ENCODE assay signal across 1 cellular context in genomic region chr4:145732895-145733880, GRCh38.
TF ChIP-seq lines count a peak whose summit lies in the region.

No MANE protein-coding gene starts in this region.

TF ChIP-seq in K562, 482 proteins besides CTCF, POLR2A, EP300 and RAD21 (continued from another document and continues in another):
- TF ChIP-seq TBL1XR1 (IDR thresholded peaks at IDR 0.05; ENCODE audit: low read length in 2 of 2) (no peak), PYGO2 (tag; IDR thresholded peaks at IDR 0.05) (no peak), HOMEZ (CRISPR knock-in tag; IDR thresholded peaks at IDR 0.05) (no peak), EP400 (IDR thresholded peaks at IDR 0.05) (peak; percentile 42; the same call in 1 of the 2 replicates), NRF1 (conservative IDR thresholded peaks at IDR 0.05 in 1 of 2, IDR thresholded peaks at IDR 0.05 in 1 of 2) (peak; percentile 44 to 46; a peak in 2 of 4 replicates), ZNF583 (CRISPR knock-in tag; IDR thresholded peaks at IDR 0.05) (no peak), USF2 (CRISPR knock-in tag; IDR thresholded peaks at IDR 0.05) (peak; percentile 66), TFAP4 (CRISPR knock-in tag; IDR thresholded peaks at IDR 0.05; ENCODE audit: borderline replicate concordance) (peak; percentile 26; the same call in 1 of the 2 replicates), ZNF764 (CRISPR knock-in tag; IDR thresholded peaks at IDR 0.05; ENCODE audit: low read depth) (no peak), KDM2B (CRISPR knock-in tag; IDR thresholded peaks at IDR 0.05) (no peak), CREB1 (IDR thresholded peaks at IDR 0.05) (no peak), CREB1 (CRISPR knock-in tag; IDR thresholded peaks at IDR 0.05) (0 out of 2 replicates have a peak, but pooled peaks have one; percentile 21), ZNF263 (CRISPR knock-in tag; IDR thresholded peaks at IDR 0.05; ENCODE audit: borderline replicate concordance) (peak; percentile 73), CUX1 (CRISPR knock-in tag; IDR thresholded peaks at IDR 0.05) (no peak), CEBPG (CRISPR knock-in tag; IDR thresholded peaks at IDR 0.05) (no peak), CEBPG (tag; conservative IDR thresholded peaks at IDR 0.05 in 1 of 2, IDR thresholded peaks at IDR 0.05 in 1 of 2) (no peak), ZNF445 (CRISPR knock-in tag; IDR thresholded peaks at IDR 0.05; ENCODE audit: low read depth) (no peak), THRB (CRISPR knock-in tag; conservative IDR thresholded peaks at IDR 0.05) (no peak), RBM39 (optimal IDR thresholded peaks at IDR 0.05; ENCODE audit: low read depth, low read length) (no peak), ZNF197 (CRISPR knock-in tag; IDR thresholded peaks at IDR 0.05; ENCODE audit: low read depth) (no peak), PTRF (tag; IDR thresholded peaks at IDR 0.05) (no peak), HMGN3 (IDR thresholded peaks at IDR 0.05; ENCODE audit: borderline replicate concordance, extremely low read depth, insufficient read length, low read depth, low read length) (peak; percentile 31), GABPA (tag; conservative IDR thresholded peaks at IDR 0.05; ENCODE audit: low read depth) (no peak; the same call in none of the 2 replicates), MXI1 (IDR thresholded peaks at IDR 0.05; ENCODE audit: low read depth, low read length) (no peak), UBTF (IDR thresholded peaks at IDR 0.05; ENCODE audit: borderline replicate concordance in 1 of 2, low read depth in 2 of 2, low read length in 2 of 2) (0 out of 4 replicates have a peak, but pooled peaks of 1 of the 2 experiments have one; percentile 59), DMBX1 (CRISPR knock-in tag; IDR thresholded peaks at IDR 0.05; ENCODE audit: borderline replicate concordance) (no peak), NFIC (IDR thresholded peaks at IDR 0.05) (peak; percentile 58; the same call in 1 of the 2 replicates), FOXP4 (CRISPR knock-in tag; IDR thresholded peaks at IDR 0.05; ENCODE audit: borderline replicate concordance) (no peak), MEIS2 (IDR thresholded peaks at IDR 0.05; ENCODE audit: partially characterized antibody) (no peak), ZNF639 (CRISPR knock-in tag; conservative IDR thresholded peaks at IDR 0.05 in 1 of 2, IDR thresholded peaks at IDR 0.05 in 1 of 2) (0 out of 4 replicates have a peak, but pooled peaks of 1 of the 2 experiments have one; percentile 20), BRD4 (IDR thresholded peaks at IDR 0.05) (no peak), VEZF1 (CRISPR knock-in tag; IDR thresholded peaks at IDR 0.05) (peak; percentile 71), NEUROD1 (IDR thresholded peaks at IDR 0.05; ENCODE audit: borderline replicate concordance, low read depth, low read length, partially characterized antibody) (peak; percentile 39), NCOA6 (IDR thresholded peaks at IDR 0.05) (peak; percentile 76), ZNF655 (CRISPR knock-in tag; IDR thresholded peaks at IDR 0.05) (no peak), E4F1 (CRISPR knock-in tag; IDR thresholded peaks at IDR 0.05; ENCODE audit: borderline replicate concordance) (no peak)
